ENCODE assay signal across 15 cellular contexts in the genomic region with DNA sequence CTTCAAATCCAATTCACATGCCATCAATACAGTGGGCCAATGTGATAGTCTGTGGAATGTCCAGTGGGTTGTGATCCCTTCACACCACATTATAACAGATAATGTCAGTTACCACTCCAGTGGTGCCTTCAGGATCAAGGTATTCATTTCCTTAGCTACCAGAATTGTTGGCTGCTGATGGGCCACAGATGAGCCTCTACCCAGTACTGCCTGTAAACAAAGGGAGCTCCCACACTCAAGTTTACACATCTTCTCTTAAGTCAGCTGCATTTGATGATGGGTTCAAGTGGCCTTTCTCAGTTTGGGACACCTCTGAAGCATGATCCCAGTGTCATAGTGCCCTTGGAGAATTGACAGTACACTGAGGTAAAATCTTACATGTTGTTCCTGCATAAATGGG.
DNase-seq lines count a peak whose midpoint lies in the region; ATAC-seq and TF ChIP-seq lines count a peak whose summit lies in the region.
"Had no signal": no experiment of that assay in that cellular context is flagged by ENCODE, and none has a peak within 500 bp of the region (broad histone marks: within the 10 kb centered on the region; RNA-seq: fewer than 3 reads in every experiment).

No MANE protein-coding gene starts in this region.

- H3K36me3 Mint-ChIP-seq in activated T-cell treated with anti-CD3 and anti-CD28 coated beads, Interleukin-2, amount 50 U/mL, for 72 hours (ENCODE audit: insufficient read depth in 2 of 2): no peaks in the 10 kb centered on the region

- H4K5ac ChIP-seq in mesendoderm (ENCODE audit: low read length): no peak overlapping the region

- H2BK5ac ChIP-seq in mesendoderm (ENCODE audit: low read length): no peak overlapping the region

- no peak overlapping the region for H3K4me3 ChIP-seq in BLaER1 treated with 17β-estradiol and CSF1 and Interleukin-3, amounts not matched to agents 10 nM and 100 nM
- H3K4me3 ChIP-seq in cardiac muscle cell: no peak overlapping the region
- H3K4me3 ChIP-seq in left ventricle myocardium inferior: no peak overlapping the region
- no peak overlapping the region for H3K4me3 ChIP-seq in lung
- no peak overlapping the region for H3K4me3 ChIP-seq in stomach
- H3K4me3 ChIP-seq in mesendoderm (ENCODE audit: low read length): no peak overlapping the region
- H3K4me3 ChIP-seq: GM23338 had no signal

- TF ChIP-seq CTCF in cardiac muscle cell (IDR thresholded peaks at IDR 0.05; ENCODE audit: low read depth, low read length) (no peak), left ventricle myocardium inferior (IDR thresholded peaks at IDR 0.05; ENCODE audit: borderline replicate concordance) (no peak), lung (IDR thresholded peaks at IDR 0.05; ENCODE audit: control extremely low read depth, extremely low read depth) (no peak), stomach (IDR thresholded peaks at IDR 0.05) (no peak)

- no peak overlapping the region for H3K9ac ChIP-seq in BLaER1 treated with 17β-estradiol and CSF1 and Interleukin-3, amounts not matched to agents 10 nM and 100 nM
- H3K9ac ChIP-seq in mesendoderm (ENCODE audit: low read length): no peak overlapping the region

- no peak overlapping the region for H2BK15ac ChIP-seq in mesendoderm (replicated peaks; ENCODE audit: low read depth)

- DNase-seq in cardiac muscle cell (ENCODE audit: low read depth in 1 of 2, low spot score in 1 of 2) (peak in 1 of 2 donors; percentile 15), left ventricle myocardium inferior (no peak), lung (ENCODE audit: low spot score) (no peak), stomach (no peak), mesendoderm (no peak)
- no peak for DNase-seq in activated T-cell treated with anti-CD3 and anti-CD28 coated beads, Interleukin-2, amount 50 U/mL, for 72 hours
- DNase-seq: ACHN; BE2C; Caco-2; CD4-positive, alpha-beta T cell; HCEC 1CT had no signal

- no peak overlapping the region for H2AK5ac ChIP-seq in mesendoderm (ENCODE audit: low read length)

- TF ChIP-seq EP300 in stomach (IDR thresholded peaks at IDR 0.05): no peak

- H3K27me3 Mint-ChIP-seq in activated T-cell treated with anti-CD3 and anti-CD28 coated beads, Interleukin-2, amount 50 U/mL, for 72 hours (ENCODE audit: low read depth): no peaks in the 10 kb centered on the region
- H3K27me3 Mint-ChIP-seq: CD4-positive, alpha-beta T cell had no signal

- peak overlapping the region in 10 of 11 experiments; percentile 24 to 71 (median 56); a peak in 11 of 22 replicates for H3K4me2 ChIP-seq in BLaER1 treated with 17β-estradiol and CSF1 and Interleukin-3, amounts not matched to agents 10 nM and 100 nM
- H3K4me2 ChIP-seq in mesendoderm (ENCODE audit: low read length): no peak overlapping the region
- H3K4me2 ChIP-seq: GM23338 had no signal

- no peak overlapping the region for H3K56ac ChIP-seq in mesendoderm (ENCODE audit: low read length)

- no peak overlapping the region for H3K4me3 Mint-ChIP-seq in activated T-cell treated with anti-CD3 and anti-CD28 coated beads, Interleukin-2, amount 50 U/mL, for 72 hours
- H3K4me3 Mint-ChIP-seq: CD4-positive, alpha-beta T cell; GM23338 had no signal

- no peaks in the 10 kb centered on the region for H3K79me2 ChIP-seq in mesendoderm (ENCODE audit: control insufficient read depth, insufficient read depth, low read length)

- H3K9me3 Mint-ChIP-seq in activated T-cell treated with anti-CD3 and anti-CD28 coated beads, Interleukin-2, amount 50 U/mL, for 72 hours: no peaks in the 10 kb centered on the region

- no peak overlapping the region for H3K27ac Mint-ChIP-seq in activated T-cell treated with anti-CD3 and anti-CD28 coated beads, Interleukin-2, amount 50 U/mL, for 72 hours
- H3K27ac Mint-ChIP-seq: CD4-positive, alpha-beta T cell; GM23338 had no signal

- peak; percentile 23 for ATAC-seq in lung (ENCODE audit: insufficient read depth, low FRiP score)
- no peak for ATAC-seq in activated T-cell treated with anti-CD3 and anti-CD28 coated beads, Interleukin-2, amount 50 U/mL, for 72 hours (replicated peaks in 1 of 2)
- ATAC-seq: GM23338 had no signal

- no peaks in the 10 kb centered on the region for H3K79me1 ChIP-seq in mesendoderm (ENCODE audit: low read length)

- H3K4ac ChIP-seq in mesendoderm (ENCODE audit: low read depth, low read length): no peak overlapping the region

- no peak overlapping the region for H3K18ac ChIP-seq in mesendoderm (ENCODE audit: low read length)

- TF ChIP-seq POLR2A in stomach (IDR thresholded peaks at IDR 0.05): no peak

- no peaks in the 10 kb centered on the region for H4K20me1 ChIP-seq in BLaER1 treated with 17β-estradiol and CSF1 and Interleukin-3, amounts not matched to agents 10 nM and 100 nM

- H4K8ac ChIP-seq in mesendoderm (ENCODE audit: low read depth, low read length): no peak overlapping the region

- intact Hi-C loops in left ventricle myocardium inferior (cut with micrococcal nuclease) (no loop called here), stomach (cut with DNase I; ENCODE audit: low total_unique reads) (no loop called here)

- peaks cover 12 to 19% (median 15%) of the 10 kb centered on the region in 10 experiments for H3K4me1 ChIP-seq in BLaER1 treated with 17β-estradiol and CSF1 and Interleukin-3, amounts not matched to agents 10 nM and 100 nM
- H3K4me1 ChIP-seq in cardiac muscle cell (ENCODE audit: low read depth) (peaks cover 29% of the 10 kb centered on the region), left ventricle myocardium inferior (peaks cover 18% of the 10 kb centered on the region), lung (ENCODE audit: control insufficient read depth in 2 of 2, insufficient read depth in 2 of 2, low read length in 2 of 2) (peaks cover 2 to 5% of the 10 kb centered on the region in 2 donors), stomach (peaks cover 0 to 3% (median 0%) of the 10 kb centered on the region in 4 donors), mesendoderm (ENCODE audit: control insufficient read depth, low read depth, low read length) (no peaks in the 10 kb centered on the region)
- H3K4me1 ChIP-seq: BE2C, Caco-2 had no signal

- H3K9me3 ChIP-seq in BLaER1 treated with 17β-estradiol and CSF1 and Interleukin-3, amounts not matched to agents 10 nM and 100 nM (replicated peaks in 1 of 11): peaks cover 0 to 17% (median 8%) of the 10 kb centered on the region in 11 experiments; a peak in 13 of 22 replicates
- no peaks in the 10 kb centered on the region for H3K9me3 ChIP-seq in cardiac muscle cell (ENCODE audit: low read depth)
- H3K9me3 ChIP-seq in left ventricle myocardium inferior (replicated peaks): no peaks in the 10 kb centered on the region
- peaks cover 0 to 2% of the 10 kb centered on the region in 2 donors for H3K9me3 ChIP-seq in lung (ENCODE audit: control insufficient read depth in 2 of 2, insufficient read depth in 1 of 2, low read length in 1 of 2)
- H3K9me3 ChIP-seq in stomach: no peaks in the 10 kb centered on the region
- H3K9me3 ChIP-seq: BE2C, Caco-2 had no signal

- H3K27ac ChIP-seq in BLaER1 treated with 17β-estradiol and CSF1 and Interleukin-3, amounts not matched to agents 10 nM and 100 nM: peak overlapping the region in 1 of 11 experiments; percentile 41; a peak in 2 of 22 replicates
- H3K27ac ChIP-seq in cardiac muscle cell: peak overlapping the region; percentile 42
- H3K27ac ChIP-seq in left ventricle myocardium inferior (replicated peaks): peak overlapping the region; percentile 24
- no peak overlapping the region for H3K27ac ChIP-seq in lung (ENCODE audit: low read depth in 1 of 2, low read length in 1 of 2)
- no peak overlapping the region for H3K27ac ChIP-seq in stomach
- no peak overlapping the region for H3K27ac ChIP-seq in mesendoderm (ENCODE audit: low read depth, low read length)
- H3K27ac ChIP-seq: C4-2B, HL-60 had no signal

- H3K23ac ChIP-seq in mesendoderm (ENCODE audit: low read length): no peak overlapping the region

- no peaks in the 10 kb centered on the region for H3K36me3 ChIP-seq in BLaER1 treated with 17β-estradiol and CSF1 and Interleukin-3, amounts not matched to agents 10 nM and 100 nM
- H3K36me3 ChIP-seq in cardiac muscle cell (no peaks in the 10 kb centered on the region), left ventricle myocardium inferior (no peaks in the 10 kb centered on the region), lung (ENCODE audit: control insufficient read depth in 2 of 2, insufficient read depth in 2 of 2, low read length in 2 of 2) (no peaks in the 10 kb centered on the region), stomach (no peaks in the 10 kb centered on the region), mesendoderm (ENCODE audit: control insufficient read depth, insufficient read depth, low read length) (no peaks in the 10 kb centered on the region)
- H3K36me3 ChIP-seq: BE2C had no signal

- H3K27me3 ChIP-seq in BLaER1 treated with 17β-estradiol and CSF1 and Interleukin-3, amounts not matched to agents 10 nM and 100 nM: no peaks in the 10 kb centered on the region
- H3K27me3 ChIP-seq in cardiac muscle cell (no peaks in the 10 kb centered on the region), left ventricle myocardium inferior (ENCODE audit: low read depth) (no peaks in the 10 kb centered on the region), lung (ENCODE audit: control insufficient read depth, insufficient read depth) (no peaks in the 10 kb centered on the region), stomach (no peaks in the 10 kb centered on the region), mesendoderm (ENCODE audit: insufficient read depth, low read length, poor library complexity) (no peaks in the 10 kb centered on the region)
- H3K27me3 ChIP-seq: BE2C had no signal

- no peaks in the 10 kb centered on the region for H3K4me1 Mint-ChIP-seq in activated T-cell treated with anti-CD3 and anti-CD28 coated beads, Interleukin-2, amount 50 U/mL, for 72 hours (ENCODE audit: low read depth)

- no peak overlapping the region for H2BK120ac ChIP-seq in mesendoderm (ENCODE audit: low read depth, low read length)

Comparison
In these comparisons a context has a peak if more than half of its experiments do, and no peak if none do; other contexts are left out.
1. H3K27ac ChIP-seq: peak in cardiac muscle cell (single experiment) and left ventricle myocardium inferior (single experiment); none in lung (0 of 2), stomach (0 of 5) and mesendoderm (single experiment).